ENCODE assay signal across 11 cellular contexts in genomic region chr1:208201241-208201640, GRCh38. TPM values are rescaled to one million over a fixed set of nuclear protein-coding genes. Genes with fewer than 3 reads are reported as not detected.
DNase-seq lines count a peak whose midpoint lies in the region; ATAC-seq, FAIRE-seq and TF ChIP-seq lines count a peak whose summit lies in the region.
"Had no signal": no experiment of that assay in that cellular context is flagged by ENCODE, and none has a peak within 500 bp of the region (broad histone marks: within the 10 kb centered on the region; RNA-seq: fewer than 3 reads in every experiment).

No MANE protein-coding gene starts in this region.

- H3K9me3 ChIP-seq in PC-3 (ENCODE audit: low read length), result no peaks in the 10 kb centered on the region
- no peaks in the 10 kb centered on the region for H3K9me3 ChIP-seq in mucosa of descending colon

- no peaks in the 10 kb centered on the region for H3K9me2 ChIP-seq in PC-3 (replicated peaks; ENCODE audit: low read length)

- peak overlapping the region; percentile 91 for H3K27ac ChIP-seq in PC-3 (ENCODE audit: low read length)

- H3K27me3 ChIP-seq in PC-3 (ENCODE audit: low read length), result no peaks in the 10 kb centered on the region

- no peak overlapping the region for H2AFZ ChIP-seq in PC-3 (ENCODE audit: low read length)

- H3K36me3 ChIP-seq in PC-3 (ENCODE audit: low read depth, low read length) (no peaks in the 10 kb centered on the region), mucosa of descending colon (ENCODE audit: low read depth) (no peaks in the 10 kb centered on the region)

- FAIRE-seq in frontal cortex (lab: Jason Lieb, UNC), result no peak

- peaks cover 9% of the 10 kb centered on the region; the same call in 1 of the 2 replicates for H3K79me2 ChIP-seq in PC-3 (ENCODE audit: low read length)

- TF ChIP-seq CTCF in AG04449 (IDR thresholded peaks at IDR 0.05; ENCODE audit: insufficient read depth, low read length, missing control alignments) (no peak), PC-3 (conservative IDR thresholded peaks at IDR 0.05; ENCODE audit: low read depth, low read length) (no peak), epithelial cell of esophagus (IDR thresholded peaks at IDR 0.05; ENCODE audit: insufficient read depth, low read depth, low read length, missing control alignments) (no peak), mucosa of descending colon (IDR thresholded peaks at IDR 0.05) (no peak)

- ATAC-seq in PC-3 (peak; percentile 64), mucosa of descending colon (peak; percentile 75), HG02610 (IDR thresholded peaks at IDR 0.05; ENCODE audit: unreplicated experiment) (no peak)

- no peaks in the 10 kb centered on the region for H4K20me1 ChIP-seq in PC-3 (ENCODE audit: low read length)

- no peaks in the 10 kb centered on the region for H3F3A ChIP-seq in PC-3 (ENCODE audit: low read length, unreplicated experiment)

- peak overlapping the region; percentile 25; the same call in 1 of the 2 replicates for H3K9ac ChIP-seq in PC-3 (ENCODE audit: low read length)

- no TSS peak for BruUV-seq in PC-3 (replicated peaks; lab: Mats Ljungman, UMichigan)

- CTCF ChIA-PET in AG04449 (lab: Yijun Ruan, JAX), result interaction anchor here (1.3 to 2.4 kb wide), 3 partner anchors 43 to 179 kb away, joined by 3 to 15 read pairs (median 5); partner anchors contain the start of gene PLXNA2
- CTCF ChIA-PET in PC-3 (lab: Charles Lee), result interaction anchor here (0.5 kb wide), 1 partner anchor 43 kb away, joined by 3 read pairs; the partner anchor contains the start of gene PLXNA2

- H3K4me3 ChIP-seq in AG04449 (ENCODE audit: low read depth, low read length), result no peak overlapping the region
- H3K4me3 ChIP-seq in PC-3 (ENCODE audit: low read length), result peak overlapping the region; percentile 17; the same call in 1 of the 2 replicates
- H3K4me3 ChIP-seq in epithelial cell of esophagus (ENCODE audit: low read length), result no peak overlapping the region
- no peak overlapping the region for H3K4me3 ChIP-seq in mucosa of descending colon

- intact Hi-C loops in PC-3 (cut with micrococcal nuclease), result loop anchor here (1.0 kb wide), 1 partner anchor 69 kb away; no protein-coding TSS in a partner anchor
- intact Hi-C loops in mucosa of descending colon (cut with DNase I, micrococcal nuclease), result loop anchor here in 1 of 2 donors (10.0 kb wide), 1 partner anchor 46 kb away; no protein-coding TSS in a partner anchor

- POLR2A ChIA-PET in AG04449 (lab: Yijun Ruan, JAX) (interaction anchor here (1.5 kb wide), 1 partner anchor 16 kb away, joined by 6 read pairs; no protein-coding TSS in a partner anchor), PC-3 (lab: Charles Lee; ENCODE audit: unreplicated experiment) (no interaction called here)

- H3K4me1 ChIP-seq in PC-3 (ENCODE audit: insufficient read depth, low read length) (peaks cover 49% of the 10 kb centered on the region), mucosa of descending colon (ENCODE audit: low read depth) (peaks cover 53% of the 10 kb centered on the region)

- H3K4me2 ChIP-seq in PC-3 (ENCODE audit: low read length), result peak overlapping the region; percentile 58

- DNase-seq in AG04449 (ENCODE audit: low read depth, low spot score) (peak; percentile 77), PC-3 (peak; percentile 98), epithelial cell of esophagus (ENCODE audit: low read depth) (peak; percentile 66), mucosa of descending colon (peak in 1 of 3 donors; percentile 88), Kasumi-1 (lab: John Stamatoyannopoulos, UW) (no peak), frontal cortex (ENCODE audit: low spot score in 2 of 2) (no peak)
- no peak for DNase-seq in stimulated activated naive CD4-positive, alpha-beta T cell (lab: John Stamatoyannopoulos, UW)
- DNase-seq: activated CD4-positive, alpha-beta T cell treated with anti-CD3 and anti-CD28 coated beads, Interleukin-2, amount 50 U/mL, for 48 hours; CD4-positive, CD25-positive, alpha-beta regulatory T cell; NCI-H748 treated with DMSO at 0.1 percent for 48 hours had no signal

RNA-seq across cellular contexts. Expression of gene PLXNA2, which starts 42.9 kb away (rescaled TPM):
- total RNA-seq in PC-3 (2014; rRNA removed) (15.8 and 16.2 TPM in 2 replicates), mucosa of descending colon (100 to 1,000 TPM in 1 of 3 donors, 10 to 100 TPM in 2; 65.5 to 127 (median 70.6) TPM), frontal cortex (37.9 TPM)

Comparison
In these comparisons a context has a peak if more than half of its experiments do, and no peak if none do; other contexts are left out.
1. DNase-seq: peak in AG04449 (single experiment), PC-3 (single experiment) and epithelial cell of esophagus (single experiment); none in stimulated activated naive CD4-positive, alpha-beta T cell (0 of 6), Kasumi-1 (0 of 2) and frontal cortex (0 of 2).